23 cellular contexts compared by ENCODE assay signal in the genomic region with DNA sequence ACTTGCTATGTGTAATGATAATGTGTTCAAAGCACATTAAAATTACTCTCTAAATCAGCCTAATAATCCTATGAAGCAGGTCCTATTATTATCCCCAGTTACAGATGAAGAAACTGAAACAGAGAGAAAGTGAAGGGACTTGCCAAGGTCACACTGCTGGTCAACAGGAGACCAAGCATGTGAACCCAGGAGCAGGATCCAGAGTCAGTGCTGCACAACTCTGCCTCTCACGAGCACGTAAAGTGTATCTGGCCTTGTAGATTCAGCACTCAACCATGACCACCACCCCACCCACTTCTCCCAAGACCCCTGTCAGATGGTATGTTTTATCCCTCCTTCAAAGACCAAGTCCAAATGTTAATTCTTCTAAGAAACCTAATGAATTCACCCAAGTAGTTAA.
"Had no signal": no experiment of that assay in that cellular context is flagged by ENCODE, and none has a peak within 500 bp of the region (broad histone marks: within the 10 kb centered on the region; RNA-seq: fewer than 3 reads in every experiment).

No MANE protein-coding gene starts in this region.

- H3K36me3 Mint-ChIP-seq: activated naive CD8-positive, alpha-beta T cell; natural killer cell treated with Interleukin-12 subunit alpha and Interleukin-12 subunit beta and Interleukin-15 and Interleukin-18, amount 100 ng/mL, for 72 hours had no signal

- H3K9me3 Mint-ChIP-seq: activated B cell treated with CpG ODN at 0.5 μM for 24 hours; activated T-cell treated with anti-CD3 and anti-CD28 coated beads, Interleukin-2, amount 50 U/mL, for 24 hours; activated T-helper 2 cell treated with anti-CD3 and anti-CD28 coated beads, Interferon-gamma antibody, Interleukin-2, Interleukin-4, amounts not matched to agents 10 μg/mL and 5 μg/mL and 100 μg/mL, durations not matched to agents 14 hours and 24 hours and 36 hours; natural killer cell treated with Interleukin-12 subunit alpha and Interleukin-12 subunit beta and Interleukin-15 and Interleukin-18, amount 100 ng/mL, for 72 hours had no signal

- H3K27ac ChIP-seq: adrenal gland, coronary artery, esophagus squamous epithelium, gastroesophageal sphincter, tibial artery, uterus had no signal

- H3K4me3 ChIP-seq: adrenal gland, coronary artery, esophagus squamous epithelium, gastroesophageal sphincter, tibial artery, uterus had no signal

- H3K9me3 ChIP-seq: adrenal gland, esophagus squamous epithelium, gastroesophageal sphincter, tibial artery, uterus had no signal

- H3K4me1 Mint-ChIP-seq: activated B cell treated with CpG ODN at 0.5 μM for 24 hours; activated CD4-positive, alpha-beta T cell treated with anti-CD3 and anti-CD28 coated beads for 36 hours had no signal

- DNase-seq: activated B cell treated with CpG ODN at 0.5 μM for 24 hours; activated CD4-positive, alpha-beta T cell treated with anti-CD3 and anti-CD28 coated beads for 36 hours; activated CD4-positive, alpha-beta T cell treated with anti-CD3 and anti-CD28 coated beads, Interleukin-2, amount 50 U/mL, for 4 hours; activated CD8-positive, alpha-beta memory T cell treated with anti-CD3 and anti-CD28 coated beads for 24 hours; activated CD8-positive, alpha-beta memory T cell treated with anti-CD3 and anti-CD28 coated beads, Interleukin-2, amount 50 U/mL, for 4 hours; activated naive CD4-positive, alpha-beta T cell; activated T-cell treated with anti-CD3 and anti-CD28 coated beads, Interleukin-2, amount 50 U/mL, for 24 hours; adrenal gland; esophagus squamous epithelium; head of caudate nucleus; left ventricle myocardium superior; stimulated activated CD4-positive, alpha-beta T cell treated with anti-CD3 and anti-CD28 coated beads, Interleukin-4, amount 100 ng/mL, for 1 hour; stimulated activated naive CD4-positive, alpha-beta T cell; T-helper 1 cell; T-helper 9 cell; tibial artery; uterus had no signal

- H3K27me3 ChIP-seq: adrenal gland, esophagus squamous epithelium, gastroesophageal sphincter, tibial artery, uterus had no signal

- H3K27ac Mint-ChIP-seq: activated B cell treated with CpG ODN at 0.5 μM for 24 hours; activated CD4-positive, alpha-beta T cell treated with anti-CD3 and anti-CD28 coated beads for 36 hours; activated naive CD8-positive, alpha-beta T cell; activated T-cell treated with anti-CD3 and anti-CD28 coated beads, Interleukin-2, amount 50 U/mL, for 24 hours; activated T-helper 2 cell treated with anti-CD3 and anti-CD28 coated beads, Interferon-gamma antibody, Interleukin-2, Interleukin-4, amounts not matched to agents 10 μg/mL and 5 μg/mL and 100 μg/mL, durations not matched to agents 14 hours and 24 hours and 36 hours; natural killer cell treated with Interleukin-12 subunit alpha and Interleukin-12 subunit beta and Interleukin-15 and Interleukin-18, amount 100 ng/mL, for 72 hours had no signal

- H3K36me3 ChIP-seq: adrenal gland, esophagus squamous epithelium, uterus had no signal

- H3K27me3 Mint-ChIP-seq: activated CD4-positive, alpha-beta T cell treated with anti-CD3 and anti-CD28 coated beads for 36 hours; activated naive CD8-positive, alpha-beta T cell; activated T-cell treated with anti-CD3 and anti-CD28 coated beads, Interleukin-2, amount 50 U/mL, for 24 hours had no signal

- ATAC-seq: activated CD4-positive, alpha-beta T cell treated with anti-CD3 and anti-CD28 coated beads for 36 hours; gastroesophageal sphincter; left ventricle myocardium superior; natural killer cell treated with Interleukin-12 subunit alpha and Interleukin-12 subunit beta and Interleukin-15 and Interleukin-18, amount 100 ng/mL, for 72 hours; sciatic nerve had no signal

- H3K4me3 Mint-ChIP-seq: activated B cell treated with CpG ODN at 0.5 μM for 24 hours; activated CD4-positive, alpha-beta T cell treated with anti-CD3 and anti-CD28 coated beads for 36 hours; activated naive CD8-positive, alpha-beta T cell; activated T-cell treated with anti-CD3 and anti-CD28 coated beads, Interleukin-2, amount 50 U/mL, for 24 hours; natural killer cell treated with Interleukin-12 subunit alpha and Interleukin-12 subunit beta and Interleukin-15 and Interleukin-18, amount 100 ng/mL, for 72 hours had no signal
